In the genomic region with DNA sequence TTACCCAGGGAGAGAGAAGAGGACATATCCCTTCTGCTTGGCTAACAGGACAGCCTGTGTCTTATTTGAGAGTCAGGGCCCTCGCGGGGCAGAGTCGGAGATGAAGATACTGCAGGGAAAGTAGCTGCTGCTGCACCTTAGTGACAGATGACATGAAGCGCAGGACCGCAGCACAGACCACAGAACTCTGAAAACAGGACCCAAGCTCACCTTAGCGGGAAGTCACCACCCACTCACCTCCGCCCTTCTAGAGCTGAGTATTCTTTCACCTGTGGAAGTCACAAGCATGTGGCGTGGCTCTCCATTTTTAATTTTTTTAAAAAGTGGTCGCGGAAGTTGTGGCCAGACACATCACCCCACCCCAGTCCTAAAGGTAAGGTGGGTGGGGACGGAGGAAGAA, we compare ENCODE assay signal across 11 cellular contexts.
A peak's percentile ranks its signal among the peaks of the same experiment; 100 is the strongest.
DNase-seq lines count a peak whose midpoint lies in the region; ATAC-seq and TF ChIP-seq lines count a peak whose summit lies in the region.
"Had no signal": no experiment of that assay in that cellular context is flagged by ENCODE, and none has a peak within 500 bp of the region (broad histone marks: within the 10 kb centered on the region; RNA-seq: fewer than 3 reads in every experiment).

No MANE protein-coding gene starts in this region.

- H3K9me3 Mint-ChIP-seq in activated T-helper 17 cell treated with anti-CD3 and anti-CD28 coated beads, Interleukin-2, amount 50 U/mL, for 72 hours, result no peaks in the 10 kb centered on the region

- TF ChIP-seq CTCF in GM12864 (IDR thresholded peaks at IDR 0.05; ENCODE audit: low read depth, low read length, missing control alignments) (no peak), Peyer's patch (IDR thresholded peaks at IDR 0.05) (no peak)

- peak overlapping the region; percentile 95 for H3K27ac Mint-ChIP-seq in activated T-helper 17 cell treated with anti-CD3 and anti-CD28 coated beads, Interleukin-2, amount 50 U/mL, for 72 hours

- peaks cover under 1 to 50% (median 26%) of the 10 kb centered on the region in 4 donors for H3K4me1 ChIP-seq in Peyer's patch

- peaks cover 66% of the 10 kb centered on the region for H3K4me1 Mint-ChIP-seq in activated T-helper 17 cell treated with anti-CD3 and anti-CD28 coated beads, Interleukin-2, amount 50 U/mL, for 72 hours

- no peak for TF ChIP-seq POLR2A in Peyer's patch (IDR thresholded peaks at IDR 0.05)

- no peaks in the 10 kb centered on the region for H3K36me3 ChIP-seq in Peyer's patch
- H3K36me3 ChIP-seq: ascending aorta had no signal

- no peaks in the 10 kb centered on the region for H3K9me3 ChIP-seq in Peyer's patch
- H3K9me3 ChIP-seq: ascending aorta had no signal

- H3K4me3 ChIP-seq in GM12864 (ENCODE audit: low read depth, low read length) (no peak overlapping the region), Peyer's patch (no peak overlapping the region)
- H3K4me3 ChIP-seq: ascending aorta had no signal

- ATAC-seq in activated T-helper 17 cell treated with anti-CD3 and anti-CD28 coated beads, Interleukin-2, amount 50 U/mL, for 72 hours (replicated peaks), result peak; percentile 68
- ATAC-seq in GM19397 (IDR thresholded peaks at IDR 0.05; ENCODE audit: unreplicated experiment) (no peak), GM19395 (IDR thresholded peaks at IDR 0.05; ENCODE audit: unreplicated experiment) (no peak)

- peak overlapping the region in 2 of 4 donors; percentile 21 to 71 for H3K27ac ChIP-seq in Peyer's patch
- H3K27ac ChIP-seq: ascending aorta, C4-2B had no signal

- DNase-seq in GM12864 (ENCODE audit: low read depth) (peak; percentile 77), Peyer's patch (peak in 2 of 3 donors; percentile 89 to 92), NCI-H2081 treated with DMSO at 0.1 percent for 48 hours (lab: John Stamatoyannopoulos, UW) (no peak), NCI-H82 (lab: John Stamatoyannopoulos, UW) (no peak)
- peak; percentile 79 to 81 for DNase-seq in stimulated activated CD4-positive, alpha-beta T cell treated with anti-CD3 and anti-CD28 coated beads, Interleukin-15, amount 100 ng/mL, for 48 hours (ENCODE audit: low read depth in 2 of 2)
- DNase-seq: NCI-H1417 treated with DMSO at 0.1 percent for 48 hours had no signal

- peak overlapping the region; percentile 84 for H3K4me3 Mint-ChIP-seq in activated T-helper 17 cell treated with anti-CD3 and anti-CD28 coated beads, Interleukin-2, amount 50 U/mL, for 72 hours

- peaks cover 88% of the 10 kb centered on the region for H3K36me3 Mint-ChIP-seq in activated T-helper 17 cell treated with anti-CD3 and anti-CD28 coated beads, Interleukin-2, amount 50 U/mL, for 72 hours (ENCODE audit: low read depth)

- no peaks in the 10 kb centered on the region for H3K27me3 ChIP-seq in Peyer's patch
- H3K27me3 ChIP-seq: ascending aorta had no signal

- no peaks in the 10 kb centered on the region for H3K27me3 Mint-ChIP-seq in activated T-helper 17 cell treated with anti-CD3 and anti-CD28 coated beads, Interleukin-2, amount 50 U/mL, for 72 hours

Comparison
In these comparisons a context has a peak if more than half of its experiments do, and no peak if none do; other contexts are left out.
1. DNase-seq: peak in GM12864 (single experiment), Peyer's patch (2 of 3) and stimulated activated CD4-positive, alpha-beta T cell treated with anti-CD3 and anti-CD28 coated beads, Interleukin-15, amount 100 ng/mL, for 48 hours (2 of 2); none in NCI-H2081 treated with DMSO at 0.1 percent for 48 hours (single experiment) and NCI-H82 (single experiment).